8 cellular contexts compared by ENCODE assay signal in the genomic region with DNA sequence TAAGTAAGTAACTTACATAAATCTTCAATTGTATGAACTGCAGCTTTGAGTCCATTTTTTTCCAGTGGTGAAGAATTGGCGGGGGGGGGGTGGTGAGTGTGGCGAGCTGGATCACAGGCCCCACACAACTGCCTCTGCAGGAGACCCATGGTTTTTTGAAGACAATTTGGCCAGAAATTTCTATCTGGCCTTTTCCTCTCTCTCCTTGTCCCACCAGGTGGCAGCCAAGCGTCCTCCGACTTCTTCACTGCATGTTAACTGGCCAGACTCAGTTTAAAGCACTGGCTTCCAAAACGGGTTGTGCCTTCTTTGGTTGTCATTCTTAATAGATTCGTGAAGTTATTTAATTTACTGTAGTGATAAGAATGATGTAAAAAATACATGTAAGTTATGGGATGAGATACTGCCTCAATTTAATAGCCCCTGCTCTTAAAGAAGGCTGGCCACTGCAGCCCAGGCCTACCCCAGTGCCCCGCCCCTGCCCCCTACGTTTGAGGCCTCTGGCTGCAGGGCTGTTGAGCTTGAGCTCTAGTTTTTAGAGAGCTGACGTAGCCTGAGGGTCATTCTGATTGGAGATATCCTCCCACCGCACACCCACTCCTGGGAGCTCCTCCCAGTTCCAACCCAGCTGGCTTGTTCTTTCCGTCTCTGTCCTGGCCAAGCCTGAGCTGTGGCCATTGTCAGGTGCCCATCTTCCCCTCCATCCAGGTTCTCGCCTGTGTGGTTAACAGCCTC. TPM values are rescaled to one million over a fixed set of nuclear protein-coding genes. Genes with fewer than 3 reads are reported as not detected.
DNase-seq lines count a peak whose midpoint lies in the region; ATAC-seq and TF ChIP-seq lines count a peak whose summit lies in the region.

No MANE protein-coding gene starts in this region.

- no peaks in the 10 kb centered on the region for H3K9me3 ChIP-seq in ovary

- no peaks in the 10 kb centered on the region for H3K36me3 ChIP-seq in ovary

- H3K4me3 ChIP-seq in epithelial cell of esophagus (ENCODE audit: low read length) (no peak overlapping the region), ovary (no peak overlapping the region)

- H3K27me3 ChIP-seq in ovary = no peaks in the 10 kb centered on the region

- intact Hi-C loops in ovary (cut with DNase I) = loop anchor here in 2 of 4 donors (5.0 to 10.0 kb wide), 2 partner anchors 711 to 993 kb away; no protein-coding TSS in a partner anchor

- no peak overlapping the region for H3K27ac ChIP-seq in ovary

- WGBS in ovary, 3 donors = 43 to 49% (median 46%) methylated on average over 12 of the region's 12 CpGs

- no peak for TF ChIP-seq POLR2A in ovary (IDR thresholded peaks at IDR 0.05)

- ATAC-seq in GM19023 (IDR thresholded peaks at IDR 0.05; ENCODE audit: unreplicated experiment) (no peak), GM18858 (IDR thresholded peaks at IDR 0.05; ENCODE audit: unreplicated experiment) (no peak)

- TF ChIP-seq CTCF in epithelial cell of esophagus (IDR thresholded peaks at IDR 0.05; ENCODE audit: insufficient read depth, low read depth, low read length, missing control alignments) = peak; percentile 63
- peak in 1 of 3 donors; percentile 36 for TF ChIP-seq CTCF in ovary (IDR thresholded peaks at IDR 0.05)

- peak; percentile 34 for DNase-seq in SIG-M5 treated with dmso at 0.1 percent for 504 hours (lab: John Stamatoyannopoulos, UW; ENCODE audit: unreplicated experiment)
- no peak for DNase-seq in SIG-M5 (lab: John Stamatoyannopoulos, UW)
- peak; percentile 10 for DNase-seq in NCI-H82 treated with DMSO at 0.1 percent for 48 hours (lab: John Stamatoyannopoulos, UW; ENCODE audit: unreplicated experiment)
- DNase-seq in epithelial cell of esophagus (ENCODE audit: low read depth) = peak; percentile 45
- peak; percentile 46 to 67 (median 60) for DNase-seq in ovary
- no peak for DNase-seq in stimulated activated CD4-positive, alpha-beta T cell treated with anti-CD3 and anti-CD28 coated beads, Interleukin-1b, Interleukin-23, amount 100 ng/mL, for 48 hours

- TF ChIP-seq EP300 in ovary (IDR thresholded peaks at IDR 0.05) = no peak

- H3K4me1 ChIP-seq in ovary (ENCODE audit: insufficient read depth) = no peaks in the 10 kb centered on the region

RNA-seq across cellular contexts. Expression of gene AKAP1, which starts 36.4 kb away (rescaled TPM):
- 10 to 100 TPM; 20.0 to 45.2 (median 34.1) TPM for total RNA-seq in ovary
- 10 to 100 TPM; 21.5 to 30.4 TPM for polyA plus RNA-seq in ovary

Comparison
In these comparisons a context has a peak if more than half of its experiments do, and no peak if none do; other contexts are left out.
1. DNase-seq: peak in SIG-M5 treated with dmso at 0.1 percent for 504 hours (single experiment), NCI-H82 treated with DMSO at 0.1 percent for 48 hours (single experiment), epithelial cell of esophagus (single experiment) and ovary (5 of 5); none in SIG-M5 (single experiment) and stimulated activated CD4-positive, alpha-beta T cell treated with anti-CD3 and anti-CD28 coated beads, Interleukin-1b, Interleukin-23, amount 100 ng/mL, for 48 hours (single experiment).